Comparison of ENCODE assay signal across 14 cellular contexts in genomic region chr4:142284402-142285221, GRCh38.
"Had no signal": no experiment of that assay in that cellular context is flagged by ENCODE, and none has a peak within 500 bp of the region (broad histone marks: within the 10 kb centered on the region; RNA-seq: fewer than 3 reads in every experiment).

No MANE protein-coding gene starts in this region.

- H3K4me1 Mint-ChIP-seq: memory B cell, neural crest cell had no signal

- H3K27ac ChIP-seq: body of pancreas, hepatocyte, right atrium auricular region, stomach had no signal

- DNase-seq: activated CD4-positive, alpha-beta memory T cell treated with anti-CD3 and anti-CD28 coated beads for 36 hours; activated gamma-delta T cell treated with Interleukin-2 at 50 U/mL for 16 hours; activated naive CD8-positive, alpha-beta T cell treated with anti-CD3 and anti-CD28 coated beads, Interleukin-2, amount 10 ng/mL, durations not matched to agents 7 days and 5 days; activated T-cell treated with anti-CD3 and anti-CD28 coated beads, Interleukin-2, amount 50 U/mL, for 1 hour; body of pancreas; dermis blood vessel endothelial cell; effector memory CD8-positive, alpha-beta T cell; stimulated activated CD4-positive, alpha-beta T cell treated with anti-CD3 and anti-CD28 coated beads, Interleukin-2, amount 100 ng/mL, for 24 hours; stomach; trophoblast cell had no signal

- H3K27ac Mint-ChIP-seq: activated CD4-positive, alpha-beta memory T cell treated with anti-CD3 and anti-CD28 coated beads for 36 hours; activated naive CD8-positive, alpha-beta T cell treated with anti-CD3 and anti-CD28 coated beads, Interleukin-2, amount 10 ng/mL, durations not matched to agents 7 days and 5 days; effector memory CD8-positive, alpha-beta T cell; memory B cell had no signal

- H3K4me3 Mint-ChIP-seq: activated CD4-positive, alpha-beta memory T cell treated with anti-CD3 and anti-CD28 coated beads for 36 hours; activated naive CD8-positive, alpha-beta T cell treated with anti-CD3 and anti-CD28 coated beads, Interleukin-2, amount 10 ng/mL, durations not matched to agents 7 days and 5 days; effector memory CD8-positive, alpha-beta T cell; memory B cell; neural crest cell had no signal

- ATAC-seq: body of pancreas; effector memory CD8-positive, alpha-beta T cell had no signal

- H3K27me3 Mint-ChIP-seq: activated CD4-positive, alpha-beta memory T cell treated with anti-CD3 and anti-CD28 coated beads for 36 hours; activated naive CD8-positive, alpha-beta T cell treated with anti-CD3 and anti-CD28 coated beads, Interleukin-2, amount 10 ng/mL, durations not matched to agents 7 days and 5 days; effector memory CD8-positive, alpha-beta T cell; memory B cell had no signal

- H3K36me3 Mint-ChIP-seq: memory B cell had no signal
